Comparison of ENCODE assay signal across 1 cellular context in the genomic region with DNA sequence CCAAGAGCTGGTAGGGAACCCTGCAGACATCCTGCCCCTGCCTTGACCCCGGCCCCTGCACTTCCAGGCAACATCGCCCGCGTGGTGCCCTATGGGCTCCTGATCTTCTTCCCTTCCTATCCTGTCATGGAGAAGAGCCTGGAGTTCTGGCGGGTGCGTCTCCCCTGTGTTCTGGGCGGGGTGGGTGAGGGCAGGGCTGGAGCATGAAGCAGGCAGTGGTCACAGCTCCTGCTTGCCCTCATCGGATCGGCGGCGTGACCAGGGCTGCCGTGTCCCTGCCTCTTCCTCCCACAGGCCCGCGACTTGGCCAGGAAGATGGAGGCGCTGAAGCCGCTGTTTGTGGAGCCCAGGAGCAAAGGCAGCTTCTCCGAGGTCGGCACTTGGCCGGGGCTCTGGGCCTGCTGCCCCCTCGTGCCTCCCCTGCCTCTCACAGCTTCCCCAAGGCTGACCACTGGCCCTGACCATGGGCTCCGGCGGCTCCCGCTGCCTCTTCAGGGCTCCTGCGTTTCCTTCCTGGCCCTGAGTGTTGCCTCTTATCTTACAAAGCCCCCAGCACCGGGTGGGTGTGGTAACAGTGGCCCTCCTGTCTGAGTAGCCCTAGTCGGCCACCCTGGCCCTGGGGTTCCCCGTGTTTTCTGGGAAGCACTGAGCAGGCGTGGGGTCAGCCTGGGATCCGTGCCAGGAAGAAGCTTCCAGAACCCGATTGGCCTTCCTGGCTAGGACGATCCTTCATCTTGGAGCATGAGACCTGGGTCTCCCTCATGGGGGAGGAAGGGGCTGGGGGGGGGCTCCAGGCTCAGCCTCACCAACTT.
TF ChIP-seq lines count a peak whose summit lies in the region.

No MANE protein-coding gene starts in this region.

TF ChIP-seq in K562, 482 proteins besides CTCF, POLR2A, EP300 and RAD21:
- TF ChIP-seq ZNF12 (CRISPR knock-in tag; IDR thresholded peaks at IDR 0.05) (no peak), RBFOX2 (IDR thresholded peaks at IDR 0.05; ENCODE audit: low read depth, low read length) (0 out of 2 replicates have a peak, but pooled peaks have one; percentile 12), POLR2G (IDR thresholded peaks at IDR 0.05; ENCODE audit: low read depth, low read length) (peak; percentile 9), RBM22 (IDR thresholded peaks at IDR 0.05; ENCODE audit: low read depth, low read length, poor library complexity, severe bottlenecking) (peak; percentile 20)
